Comparison of ENCODE assay signal across 11 cellular contexts in the genomic region with DNA sequence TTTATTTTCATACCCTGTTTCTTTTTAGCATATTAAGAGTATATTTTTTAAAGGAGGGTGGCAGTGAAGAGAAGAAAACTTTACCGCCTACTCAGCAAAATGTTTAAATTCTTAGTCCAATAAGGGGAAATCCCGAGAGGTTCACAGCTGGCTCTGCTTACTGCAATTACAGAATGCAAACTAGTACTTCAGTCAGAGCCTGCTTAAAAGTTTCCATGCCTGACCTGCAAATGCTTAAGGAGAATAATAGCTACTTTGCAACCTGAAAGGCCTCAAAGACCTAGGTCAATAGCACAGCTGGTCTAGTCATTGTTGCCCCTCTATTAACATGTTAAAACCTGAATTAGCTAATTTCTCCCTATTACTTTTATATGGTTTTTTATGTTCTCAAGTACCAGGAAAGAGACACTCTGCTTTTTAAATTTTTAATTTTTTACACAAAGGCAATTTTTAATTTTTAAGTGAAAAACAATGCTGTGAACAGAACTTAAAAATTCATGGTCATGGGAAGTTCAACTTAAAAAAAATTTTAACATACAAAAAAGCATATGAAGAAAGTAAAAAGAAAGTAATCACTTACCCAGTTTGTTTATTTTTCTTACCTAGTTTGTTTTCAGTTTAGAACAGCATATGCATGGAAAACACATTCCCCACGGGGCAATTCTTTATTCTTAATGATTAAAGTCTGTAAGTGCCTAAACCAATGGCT.
A peak's percentile ranks its signal among the peaks of the same experiment; 100 is the strongest.
DNase-seq lines count a peak whose midpoint lies in the region; ATAC-seq and TF ChIP-seq lines count a peak whose summit lies in the region.
"Had no signal": no experiment of that assay in that cellular context is flagged by ENCODE, and none has a peak within 500 bp of the region (broad histone marks: within the 10 kb centered on the region; RNA-seq: fewer than 3 reads in every experiment).

No MANE protein-coding gene starts in this region.

- peak overlapping the region; percentile 79 for H3K27ac ChIP-seq in SK-N-MC
- H3K27ac ChIP-seq: colonic mucosa had no signal

- H3K36me3 ChIP-seq in SK-N-MC (ENCODE audit: insufficient read depth, low read length), result no peaks in the 10 kb centered on the region
- H3K36me3 ChIP-seq: colonic mucosa had no signal

- H3K27me3 Mint-ChIP-seq in activated T-cell treated with anti-CD3 and anti-CD28 coated beads, Interleukin-2, amount 50 U/mL, for 24 hours, result peaks cover 37% of the 10 kb centered on the region

- H3K4me3 ChIP-seq in SK-N-MC, result peak overlapping the region; percentile 62
- H3K4me3 ChIP-seq: colonic mucosa had no signal

- peak; percentile 50 for DNase-seq in GM10266 (ENCODE audit: extremely low spot score)
- DNase-seq in SK-N-MC (ENCODE audit: low read depth, low spot score), result peak; percentile 95
- DNase-seq in kidney tubule cell (ENCODE audit: low spot score), result peak; percentile 33
- no peak for DNase-seq in activated T-cell treated with anti-CD3 and anti-CD28 coated beads, Interleukin-2, amount 50 U/mL, for 24 hours
- no peak for DNase-seq in SIG-M5 (lab: John Stamatoyannopoulos, UW)
- DNase-seq in stimulated activated CD4-positive, alpha-beta T cell treated with anti-CD3 and anti-CD28 coated beads, Interleukin-4, amount 100 ng/mL, for 4 hours, result no peak
- no peak for DNase-seq in epidermal melanocyte (ENCODE audit: insufficient read length, low spot score)
- DNase-seq: colonic mucosa, retina had no signal

- no peaks in the 10 kb centered on the region for H3K9me3 Mint-ChIP-seq in activated T-cell treated with anti-CD3 and anti-CD28 coated beads, Interleukin-2, amount 50 U/mL, for 24 hours
- H3K9me3 Mint-ChIP-seq: CD14-positive monocyte had no signal

- H3K9me3 ChIP-seq in SK-N-MC (ENCODE audit: low read depth, low read length), result no peaks in the 10 kb centered on the region
- H3K9me3 ChIP-seq: colonic mucosa had no signal

- H3K36me3 Mint-ChIP-seq in activated T-cell treated with anti-CD3 and anti-CD28 coated beads, Interleukin-2, amount 50 U/mL, for 24 hours (ENCODE audit: low read depth), result no peaks in the 10 kb centered on the region
- H3K36me3 Mint-ChIP-seq: CD14-positive monocyte had no signal

- no peaks in the 10 kb centered on the region for H3K4me1 Mint-ChIP-seq in activated T-cell treated with anti-CD3 and anti-CD28 coated beads, Interleukin-2, amount 50 U/mL, for 24 hours (ENCODE audit: low read depth)
- H3K4me1 Mint-ChIP-seq: CD14-positive monocyte had no signal

- peak; percentile 86 for ATAC-seq in HG02571 (IDR thresholded peaks at IDR 0.05; ENCODE audit: unreplicated experiment)

- H3K9ac ChIP-seq in SK-N-MC (ENCODE audit: insufficient read length), result peak overlapping the region; percentile 63

- TF ChIP-seq CTCF in GM10266 (IDR thresholded peaks at IDR 0.05; ENCODE audit: control insufficient read depth, insufficient read depth, low read depth, missing control alignments), result no peak

- no peak overlapping the region for H3K27ac Mint-ChIP-seq in activated T-cell treated with anti-CD3 and anti-CD28 coated beads, Interleukin-2, amount 50 U/mL, for 24 hours
- H3K27ac Mint-ChIP-seq: CD14-positive monocyte had no signal

- no peak overlapping the region for H3K4me3 Mint-ChIP-seq in activated T-cell treated with anti-CD3 and anti-CD28 coated beads, Interleukin-2, amount 50 U/mL, for 24 hours
- H3K4me3 Mint-ChIP-seq: CD14-positive monocyte had no signal

Comparison
In these comparisons a context has a peak if more than half of its experiments do, and no peak if none do; other contexts are left out.
1. DNase-seq: peak in GM10266 (single experiment), SK-N-MC (single experiment) and kidney tubule cell (single experiment); none in activated T-cell treated with anti-CD3 and anti-CD28 coated beads, Interleukin-2, amount 50 U/mL, for 24 hours (single experiment), SIG-M5 (single experiment), stimulated activated CD4-positive, alpha-beta T cell treated with anti-CD3 and anti-CD28 coated beads, Interleukin-4, amount 100 ng/mL, for 4 hours (0 of 2) and epidermal melanocyte (single experiment).